In genomic region chr1:228490120-228491078, GRCh38 we compare ENCODE assay signal across 9 cellular contexts. TPM values are rescaled to one million over a fixed set of nuclear protein-coding genes. Genes with fewer than 3 reads are reported as not detected.
DNase-seq lines count a peak whose midpoint lies in the region; ATAC-seq and TF ChIP-seq lines count a peak whose summit lies in the region.
"Had no signal": no experiment of that assay in that cellular context is flagged by ENCODE, and none has a peak within 500 bp of the region (broad histone marks: within the 10 kb centered on the region; RNA-seq: fewer than 3 reads in every experiment).

No MANE protein-coding gene starts in this region.

- peak overlapping the region in 7 of 8 donors; percentile 11 to 67 (median 39) for H3K4me3 Mint-ChIP-seq in CD4-positive, alpha-beta memory T cell

- no peak for DNase-seq in CD4-positive, alpha-beta memory T cell
- DNase-seq in LoVo (ENCODE audit: low spot score): peak; percentile 72
- DNase-seq in right cardiac atrium: peak in 2 of 3 donors; percentile 78 to 82
- no peak for DNase-seq in MV-4-11 (lab: John Stamatoyannopoulos, UW)
- DNase-seq: stimulated activated CD4-positive, alpha-beta T cell treated with anti-CD3 and anti-CD28 coated beads, Interleukin-4, amount 100 ng/mL, for 1 hour had no signal

- no peaks in the 10 kb centered on the region for H4K20me1 ChIP-seq in SU-DHL-6 (ENCODE audit: low read depth, low read length)

- peak overlapping the region; percentile 69 for H3K4me2 ChIP-seq in SU-DHL-6 (ENCODE audit: low read depth, low read length, poor library complexity, severe bottlenecking)

- POLR2A ChIA-PET in CD4-positive, alpha-beta memory T cell (lab: Charles Lee; ENCODE audit: partially characterized antibody): interaction anchor here (0.9 to 4.5 kb wide), 2 partner anchors 26 to 33 kb away, joined by 3 to 92 read pairs; a partner anchor contains a TSS

- peaks cover 0 to 7% (median 0%) of the 10 kb centered on the region in 8 donors for H3K9me3 Mint-ChIP-seq in CD4-positive, alpha-beta memory T cell

- H3K27ac ChIP-seq in CD4-positive, alpha-beta memory T cell (ENCODE audit: low read depth, low read length): no peak overlapping the region
- H3K27ac ChIP-seq in SU-DHL-6 (ENCODE audit: low read depth, low read length): peak overlapping the region; percentile 73
- H3K27ac ChIP-seq in right cardiac atrium (ENCODE audit: low read length): peak overlapping the region; percentile 13

- no peak overlapping the region for H2AFZ ChIP-seq in SU-DHL-6 (ENCODE audit: low read depth, low read length, severe bottlenecking)

- no peaks in the 10 kb centered on the region for H3K27me3 Mint-ChIP-seq in CD4-positive, alpha-beta memory T cell

- H3K27ac Mint-ChIP-seq in CD4-positive, alpha-beta memory T cell: peak overlapping the region in 6 of 7 donors; percentile 22 to 94 (median 67)

- WGBS in right cardiac atrium: 76% methylated on average over 6 of the region's 6 CpGs

- H3K9me2 ChIP-seq in SU-DHL-6 (replicated peaks; ENCODE audit: insufficient read depth, low read length): no peaks in the 10 kb centered on the region

- H3K79me2 ChIP-seq in SU-DHL-6 (ENCODE audit: insufficient read depth, low read length): peaks cover 11% of the 10 kb centered on the region; the same call in 1 of the 2 replicates

- peak overlapping the region; percentile 30; the same call in 1 of the 2 replicates for H3K9ac ChIP-seq in SU-DHL-6 (ENCODE audit: low read length)

- peaks cover 32% of the 10 kb centered on the region for H3K4me1 ChIP-seq in CD4-positive, alpha-beta memory T cell (ENCODE audit: insufficient read depth, low read length)
- H3K4me1 ChIP-seq in right cardiac atrium (ENCODE audit: control insufficient read depth, insufficient read depth, low read length): peaks cover 7% of the 10 kb centered on the region

- H3K36me3 Mint-ChIP-seq in CD4-positive, alpha-beta memory T cell: peaks cover 39 to 62% of the 10 kb centered on the region in 2 donors

- peaks cover 43% of the 10 kb centered on the region for H3K36me3 ChIP-seq in CD4-positive, alpha-beta memory T cell (ENCODE audit: insufficient read depth, low read length)
- no peaks in the 10 kb centered on the region for H3K36me3 ChIP-seq in SU-DHL-6 (ENCODE audit: low read length)

- no peaks in the 10 kb centered on the region for H3K27me3 ChIP-seq in CD4-positive, alpha-beta memory T cell (ENCODE audit: insufficient read depth, low read length)
- H3K27me3 ChIP-seq in SU-DHL-6 (ENCODE audit: low read length) (no peaks in the 10 kb centered on the region), right cardiac atrium (ENCODE audit: control insufficient read depth, insufficient read depth) (no peaks in the 10 kb centered on the region)

- ATAC-seq in right cardiac atrium: peak in 1 of 2 donors; percentile 51
- ATAC-seq in GM18519 (IDR thresholded peaks at IDR 0.05; ENCODE audit: low FRiP score, unreplicated experiment): no peak
- no peak for ATAC-seq in HG03342 (IDR thresholded peaks at IDR 0.05; ENCODE audit: unreplicated experiment)
- no peak for ATAC-seq in HG02642 (IDR thresholded peaks at IDR 0.05; ENCODE audit: poor library complexity, unreplicated experiment)

- intact Hi-C loops in CD4-positive, alpha-beta memory T cell (cut with micrococcal nuclease): no loop called here
- intact Hi-C loops in right cardiac atrium (cut with DNase I): no loop called here

- no peaks in the 10 kb centered on the region for H3F3A ChIP-seq in SU-DHL-6 (ENCODE audit: insufficient read depth)

- H3K4me3 ChIP-seq in CD4-positive, alpha-beta memory T cell (ENCODE audit: low read length in 2 of 2): no peak overlapping the region
- H3K4me3 ChIP-seq in SU-DHL-6 (ENCODE audit: insufficient read depth, low read length, poor library complexity, severe bottlenecking): no peak overlapping the region
- H3K4me3 ChIP-seq in right cardiac atrium (ENCODE audit: low read length): no peak overlapping the region

- no peak for TF ChIP-seq CTCF in SU-DHL-6 (IDR thresholded peaks at IDR 0.05; ENCODE audit: insufficient read depth, low read length, poor library complexity, severe bottlenecking)

- CTCF ChIA-PET in CD4-positive, alpha-beta memory T cell (lab: Charles Lee; ENCODE audit: partially characterized antibody): interaction anchor here (0.6 to 1.0 kb wide), 4 partner anchors 25 to 34 kb away, joined by 3 to 4 read pairs (median 3); no protein-coding TSS in a partner anchor

- peaks cover 16 to 58% (median 34%) of the 10 kb centered on the region in 4 donors for H3K4me1 Mint-ChIP-seq in CD4-positive, alpha-beta memory T cell

- H3K9me3 ChIP-seq in CD4-positive, alpha-beta memory T cell (ENCODE audit: control insufficient read depth in 1 of 2, low read length in 2 of 2): no peaks in the 10 kb centered on the region
- H3K9me3 ChIP-seq in SU-DHL-6 (ENCODE audit: insufficient read depth, low read length) (no peaks in the 10 kb centered on the region), right cardiac atrium (ENCODE audit: control insufficient read depth, low read length) (no peaks in the 10 kb centered on the region)

RNA-seq across cellular contexts. Expression of gene RNF187, which starts 3.2 kb away (rescaled TPM):
- total RNA-seq in CD4-positive, alpha-beta memory T cell: 10 to 100 TPM; 67.4 to 73.4 TPM
- polyA plus RNA-seq in CD4-positive, alpha-beta memory T cell: 10 to 100 TPM; 15.3 to 46.4 TPM
- 100 to 1,000 TPM in 2 of 4 donors, 10 to 100 TPM in 2; 80.5 to 113 (median 94.2) TPM for total RNA-seq in right cardiac atrium
- polyA plus RNA-seq in right cardiac atrium: 34.1 TPM

Comparison
In these comparisons a context has a peak if more than half of its experiments do, and no peak if none do; other contexts are left out.
1. DNase-seq: peak in LoVo (single experiment) and right cardiac atrium (2 of 3); none in CD4-positive, alpha-beta memory T cell (0 of 5) and MV-4-11 (single experiment).